Comparison of ENCODE assay signal across 8 cellular contexts in the genomic region with DNA sequence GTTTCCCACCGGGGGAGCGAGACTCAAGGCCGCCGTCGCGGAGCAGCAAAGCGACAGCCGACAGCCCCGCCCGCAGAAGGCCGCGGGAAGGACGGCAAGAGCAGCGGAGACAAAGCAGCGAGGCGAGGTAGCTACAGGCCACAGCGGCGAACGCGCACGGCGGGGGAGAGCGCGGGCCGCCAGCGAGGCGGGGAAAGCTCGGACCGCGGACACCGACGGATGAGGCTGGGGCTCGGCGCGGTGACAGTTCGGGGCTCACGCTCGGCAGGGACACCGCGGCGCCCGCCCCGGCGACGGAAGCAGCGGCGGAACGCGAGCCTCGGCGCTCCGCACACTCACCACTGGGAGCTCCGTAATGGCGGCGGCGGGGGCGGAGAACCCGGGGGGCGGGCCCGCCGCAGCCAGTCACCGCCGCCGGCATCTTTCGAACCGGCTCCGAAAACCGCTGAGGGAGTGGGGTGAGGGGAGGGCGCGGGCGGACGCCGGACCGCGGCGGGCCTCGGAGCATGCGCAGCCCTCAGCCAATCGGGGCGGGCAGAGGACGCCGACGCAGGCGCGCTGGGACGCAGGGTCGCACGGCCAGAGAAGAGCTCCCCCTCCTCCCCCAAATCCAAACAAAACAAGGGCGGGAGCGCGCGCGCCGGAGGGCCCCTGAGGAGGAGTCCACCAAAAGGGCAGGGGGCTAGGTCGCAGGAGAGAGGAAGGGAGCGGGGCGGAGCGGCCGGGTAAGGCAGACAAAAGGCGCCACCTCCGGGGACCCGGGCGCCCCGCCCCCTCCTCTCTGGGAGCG. TPM values are rescaled to one million over a fixed set of nuclear protein-coding genes. Genes with fewer than 3 reads are reported as not detected.
DNase-seq lines count a peak whose midpoint lies in the region; ATAC-seq and TF ChIP-seq lines count a peak whose summit lies in the region.

No MANE protein-coding gene starts in this region.

- under 1% methylated on average over 17 of the region's 105 CpGs for WGBS in esophagus muscularis mucosa

- in situ Hi-C loops in KBM-7 (cut with MboI; ENCODE audit: low pct_unique_long_range_greater_than_20kb, low sequenced_read_pairs), result no loop called here

- POLR2A ChIA-PET in PC-9 (lab: Charles Lee; ENCODE audit: unreplicated experiment), result interaction anchor here (0.5 to 0.7 kb wide), 16 partner anchors 10 to 1253 kb away, joined by 3 to 19 read pairs (median 4); no protein-coding TSS in a partner anchor

- peaks cover 11% of the 10 kb centered on the region for H3F3A ChIP-seq in PC-9 (ENCODE audit: insufficient read depth, low read depth)

- no peaks in the 10 kb centered on the region for H3K27me3 ChIP-seq in PC-9 (ENCODE audit: insufficient read depth, low read depth)
- H3K27me3 ChIP-seq in esophagus muscularis mucosa, result no peaks in the 10 kb centered on the region
- H3K27me3 ChIP-seq in muscle layer of duodenum (ENCODE audit: low read depth, low read length), result no peaks in the 10 kb centered on the region

- H3K36me3 ChIP-seq in PC-9 (ENCODE audit: low read depth), result no peaks in the 10 kb centered on the region
- H3K36me3 ChIP-seq in esophagus muscularis mucosa, result no peaks in the 10 kb centered on the region
- H3K36me3 ChIP-seq in muscle layer of duodenum (ENCODE audit: control insufficient read depth in 1 of 2, insufficient read depth in 2 of 2, low read length in 2 of 2), result peaks cover 0 to 12% of the 10 kb centered on the region in 2 donors

- peaks cover 39% of the 10 kb centered on the region for H4K20me1 ChIP-seq in PC-9 (ENCODE audit: insufficient read depth)

- no TSS peak for BruUV-seq in PC-9 (replicated peaks; lab: Mats Ljungman, UMichigan)

- H3K4me3 ChIP-seq in PC-9 (peak overlapping the region; percentile 98), esophagus muscularis mucosa (peak overlapping the region; percentile 72 to 99 (median 92)), muscle layer of duodenum (ENCODE audit: low read depth in 1 of 2, low read length in 2 of 2) (peak overlapping the region; percentile 74 to 85)

- CTCF ChIA-PET in PC-9 (lab: Charles Lee), result interaction anchor here (0.6 kb wide), 1 partner anchor 54 kb away, joined by 5 read pairs; no protein-coding TSS in a partner anchor

- H3K4me1 ChIP-seq in PC-9 (replicated peaks; ENCODE audit: insufficient read depth), result peaks cover 19% of the 10 kb centered on the region; the same call in 1 of the 2 replicates
- peaks cover 31 to 50% (median 48%) of the 10 kb centered on the region in 4 donors for H3K4me1 ChIP-seq in esophagus muscularis mucosa
- peaks cover 0 to 27% of the 10 kb centered on the region in 2 donors for H3K4me1 ChIP-seq in muscle layer of duodenum (ENCODE audit: control insufficient read depth in 1 of 2, insufficient read depth in 2 of 2, low read length in 2 of 2)

- peak overlapping the region; percentile 93 for H3K4me2 ChIP-seq in PC-9

- no peaks in the 10 kb centered on the region for H3K9me2 ChIP-seq in PC-9 (ENCODE audit: insufficient read depth)

- DNase-seq in DMS53 (lab: John Stamatoyannopoulos, UW) (peak; percentile 97), KBM-7 (peak; percentile 97), PC-9 (peak; percentile 78 to 97), esophagus muscularis mucosa (ENCODE audit: extremely low spot score) (peak; percentile 97)
- peak; percentile 94 to 98 for DNase-seq in activated T-cell treated with anti-CD3 and anti-CD28 coated beads, Interleukin-2, amount 50 U/mL, for 48 hours
- peak; percentile 90 for DNase-seq in stimulated activated CD8-positive, alpha-beta memory T cell treated with anti-CD3 and anti-CD28 coated beads, Interleukin-7, amount 100 ng/mL, for 24 hours (ENCODE audit: low read depth)

- peak; percentile 69 for ATAC-seq in GM21723 (IDR thresholded peaks at IDR 0.05; ENCODE audit: unreplicated experiment)

- H3K9me3 ChIP-seq in PC-9 (ENCODE audit: insufficient read depth, low read depth) (no peaks in the 10 kb centered on the region), esophagus muscularis mucosa (no peaks in the 10 kb centered on the region), muscle layer of duodenum (ENCODE audit: control insufficient read depth in 1 of 2, low read length in 2 of 2) (no peaks in the 10 kb centered on the region)

- TF ChIP-seq CTCF in PC-9 (conservative IDR thresholded peaks at IDR 0.05), result no peak
- TF ChIP-seq CTCF in esophagus muscularis mucosa (IDR thresholded peaks at IDR 0.05), result no peak

- peak overlapping the region; percentile 71 for H2AFZ ChIP-seq in PC-9

- peak; percentile 11 for TF ChIP-seq POLR2A in esophagus muscularis mucosa (IDR thresholded peaks at IDR 0.05; ENCODE audit: low read depth)

- intact Hi-C loops in PC-9 (cut with micrococcal nuclease; ENCODE audit: unreplicated experiment), result loop anchor here (10.0 kb wide), 1 partner anchor 388 kb away; a partner anchor contains a TSS
- intact Hi-C loops in esophagus muscularis mucosa (cut with DNase I), result loop anchor here (5.0 kb wide), 2 partner anchors 54 to 89 kb away; a partner anchor contains a TSS

- peaks cover 50% of the 10 kb centered on the region for H3K79me2 ChIP-seq in PC-9 (ENCODE audit: low read depth)

- TF ChIP-seq EP300 in esophagus muscularis mucosa (IDR thresholded peaks at IDR 0.05), result no peak

- H3K27ac ChIP-seq in PC-9 (peak overlapping the region; percentile 59), esophagus muscularis mucosa (replicated peaks in 1 of 4) (peak overlapping the region; percentile 98 to 99 (median 99)), muscle layer of duodenum (ENCODE audit: low read length) (peak overlapping the region; percentile 91)

RNA-seq across cellular contexts. Expression of a gene that starts 0.6 kb away (rescaled TPM):
- total RNA-seq in PC-9 (2021), result 251 and 271 TPM in 2 replicates
- 100 to 1,000 TPM; 213 to 349 (median 277) TPM for total RNA-seq in esophagus muscularis mucosa

RNA-seq across cellular contexts. Expression of a gene that starts 54.0 kb away (rescaled TPM):
- total RNA-seq in PC-9 (2021) (1.1 and 1.5 TPM in 2 replicates), esophagus muscularis mucosa (1 to 10 TPM in 2 of 4 donors, under 1 TPM in 2; 0.42 to 7.2 (median 1.7) TPM)

Comparison
In these comparisons a context has a peak if more than half of its experiments do, and no peak if none do; other contexts are left out.
1. Peak in every context shown above with its lines: DNase-seq, ATAC-seq, H3K4me3 ChIP-seq and H3K27ac ChIP-seq.